5 cellular contexts compared by ENCODE assay signal in genomic region chr6:14084388-14084787, GRCh38.
"Had no signal": no experiment of that assay in that cellular context is flagged by ENCODE, and none has a peak within 500 bp of the region (broad histone marks: within the 10 kb centered on the region; RNA-seq: fewer than 3 reads in every experiment).

No MANE protein-coding gene starts in this region.

- DNase-seq: GM23248, H9, HCEC 1CT, IMR-90 had no signal

- H3K27ac ChIP-seq: GM23248 had no signal

- H3K9me3 Mint-ChIP-seq: H9 had no signal

- H3K4me3 Mint-ChIP-seq: H9 had no signal

- H3K4me3 ChIP-seq: GM23248, K562 had no signal

- ATAC-seq: K562 had no signal
